Comparison of ENCODE assay signal across 8 cellular contexts in the genomic region with DNA sequence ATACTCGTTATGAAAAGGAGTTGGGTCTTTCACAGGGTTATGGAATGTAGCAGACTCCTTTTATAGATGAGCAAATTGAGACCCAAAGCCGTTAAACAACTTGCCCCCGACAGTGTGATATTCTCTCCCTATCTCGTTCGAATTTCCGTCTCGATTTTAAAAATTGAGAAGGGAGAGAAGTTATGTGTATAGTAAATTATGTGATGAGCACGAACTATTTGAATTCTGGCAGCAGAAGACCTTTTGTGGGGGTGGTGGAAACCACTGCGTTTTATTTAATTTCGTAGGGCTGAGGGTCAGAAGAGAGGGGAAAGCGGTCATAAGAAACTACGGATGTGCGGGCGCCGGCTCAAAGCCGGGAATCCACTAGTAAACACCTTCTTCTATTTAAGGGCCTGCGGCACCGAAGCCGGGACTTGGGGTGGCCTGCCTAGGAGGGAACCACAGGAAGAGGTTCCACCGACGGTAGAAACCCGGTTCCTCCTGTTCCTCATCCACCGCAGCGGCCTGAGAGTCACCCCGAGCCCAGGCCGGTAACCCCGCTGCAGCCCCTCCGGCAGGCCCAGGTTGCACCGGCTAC. TPM values are rescaled to one million over a fixed set of nuclear protein-coding genes. Genes with fewer than 3 reads are reported as not detected.
DNase-seq lines count a peak whose midpoint lies in the region; ATAC-seq and TF ChIP-seq lines count a peak whose summit lies in the region.

No MANE protein-coding gene starts in this region.

- H3K27me3 Mint-ChIP-seq in activated CD4-positive, alpha-beta T cell treated with anti-CD3 and anti-CD28 coated beads for 36 hours: no peaks in the 10 kb centered on the region

- H3K27ac ChIP-seq in liver (ENCODE audit: low read depth in 1 of 2, low read length in 2 of 2): peak overlapping the region; percentile 98 to 99
- H3K27ac ChIP-seq in temporal lobe (ENCODE audit: low read depth, low read length): peak overlapping the region; percentile 100

- no peak for ATAC-seq in activated CD4-positive, alpha-beta T cell treated with anti-CD3 and anti-CD28 coated beads for 36 hours

- no peaks in the 10 kb centered on the region for H3K9me3 Mint-ChIP-seq in activated CD4-positive, alpha-beta T cell treated with anti-CD3 and anti-CD28 coated beads for 36 hours (ENCODE audit: low read depth)

- H3K4me3 ChIP-seq in HFF-Myc (replicated peaks; ENCODE audit: low read depth, low read length) (peak overlapping the region; percentile 91), NT2/D1 (ENCODE audit: insufficient read length, low read depth) (peak overlapping the region; percentile 55), cardiac fibroblast (replicated peaks in 1 of 2; ENCODE audit: low read depth in 2 of 2, low read length in 2 of 2) (peak overlapping the region; percentile 80 to 88), liver (ENCODE audit: low read depth in 1 of 3, low read length in 3 of 3) (peak overlapping the region; percentile 59 to 85 (median 78))

- no peak for TF ChIP-seq RAD21 in liver (IDR thresholded peaks at IDR 0.05)

- intact Hi-C loops in activated CD4-positive, alpha-beta T cell treated with anti-CD3 and anti-CD28 coated beads for 36 hours (cut with DNase I, micrococcal nuclease): loop anchor here (2.0 to 10.0 kb wide), 8 partner anchors 50 to 1228 kb away; a partner anchor contains a TSS

- H3K4me3 Mint-ChIP-seq in activated CD4-positive, alpha-beta T cell treated with anti-CD3 and anti-CD28 coated beads for 36 hours: peak overlapping the region; percentile 90

- peak; percentile 55 for DNase-seq in activated CD4-positive, alpha-beta T cell treated with anti-CD3 and anti-CD28 coated beads for 36 hours
- no peak for DNase-seq in activated CD4-positive, alpha-beta T cell treated with anti-CD3 and anti-CD28 coated beads, Interleukin-2, amount 50 U/mL, for 4 hours
- DNase-seq in HFF-Myc (ENCODE audit: extremely low read depth, low read depth) (no peak), NT2/D1 (ENCODE audit: low read depth, low spot score) (no peak), cardiac fibroblast (ENCODE audit: low read depth in 2 of 2) (peak; percentile 38 to 40), NK-92 (lab: John Stamatoyannopoulos, UW; ENCODE audit: unreplicated experiment) (no peak)

- CTCF ChIA-PET in activated CD4-positive, alpha-beta T cell treated with anti-CD3 and anti-CD28 coated beads for 36 hours (lab: Charles Lee): interaction anchor here (0.5 kb wide), 1 partner anchor 46 kb away, joined by 3 read pairs; no protein-coding TSS in a partner anchor

- H3K9me3 ChIP-seq in NT2/D1 (ENCODE audit: insufficient read depth, low read length) (no peaks in the 10 kb centered on the region), liver (ENCODE audit: control insufficient read depth in 4 of 4, low read length in 3 of 4) (no peaks in the 10 kb centered on the region)

- H3K4me1 ChIP-seq in NT2/D1 (ENCODE audit: insufficient read depth, insufficient read length): peaks cover 2% of the 10 kb centered on the region
- peaks cover 2 to 39% (median 31%) of the 10 kb centered on the region in 4 donors for H3K4me1 ChIP-seq in liver (ENCODE audit: control insufficient read depth in 4 of 4, insufficient read depth in 4 of 4, low read length in 3 of 4)

- WGBS in liver: 4% methylated on average over 29 of the region's 29 CpGs

- POLR2A ChIA-PET in activated CD4-positive, alpha-beta T cell treated with anti-CD3 and anti-CD28 coated beads for 36 hours (lab: Charles Lee): no interaction called here

- H3K9ac ChIP-seq in NT2/D1 (ENCODE audit: insufficient read length, low read depth): peak overlapping the region; percentile 90
- H3K9ac ChIP-seq in liver (ENCODE audit: low read depth in 1 of 2, low read length in 2 of 2): peak overlapping the region; percentile 78 to 86

- peaks cover 32% of the 10 kb centered on the region for H3K36me3 Mint-ChIP-seq in activated CD4-positive, alpha-beta T cell treated with anti-CD3 and anti-CD28 coated beads for 36 hours (ENCODE audit: low read depth)

- peak overlapping the region; percentile 96 for H3K27ac Mint-ChIP-seq in activated CD4-positive, alpha-beta T cell treated with anti-CD3 and anti-CD28 coated beads for 36 hours

- H3K36me3 ChIP-seq in NT2/D1 (ENCODE audit: insufficient read depth, insufficient read length, low read length) (peaks cover 27% of the 10 kb centered on the region), liver (ENCODE audit: control insufficient read depth in 4 of 4, insufficient read depth in 3 of 4, low read depth in 1 of 4, low read length in 3 of 4) (no peaks in the 10 kb centered on the region)

- H3K4me1 Mint-ChIP-seq in activated CD4-positive, alpha-beta T cell treated with anti-CD3 and anti-CD28 coated beads for 36 hours: peaks cover 13% of the 10 kb centered on the region

- H3K27me3 ChIP-seq in NT2/D1 (ENCODE audit: insufficient read depth, insufficient read length) (peaks cover 11% of the 10 kb centered on the region), liver (ENCODE audit: control insufficient read depth in 4 of 4, insufficient read depth in 4 of 4, low read length in 3 of 4) (no peaks in the 10 kb centered on the region)

- TF ChIP-seq CTCF in HFF-Myc (IDR thresholded peaks at IDR 0.05; ENCODE audit: low read depth, low read length, missing control alignments) (no peak), cardiac fibroblast (IDR thresholded peaks at IDR 0.05; ENCODE audit: low read depth, low read length) (no peak), liver (IDR thresholded peaks at IDR 0.05; ENCODE audit: low read depth, low read length, missing input control) (no peak)

TF ChIP-seq in liver, 16 proteins besides CTCF, POLR2A, EP300 and RAD21:
- TF ChIP-seq EGR1 (IDR thresholded peaks at IDR 0.05; ENCODE audit: low read depth in 2 of 2) (no peak), HNF4G (IDR thresholded peaks at IDR 0.05) (no peak)
- TF ChIP-seq, protein P1, sequence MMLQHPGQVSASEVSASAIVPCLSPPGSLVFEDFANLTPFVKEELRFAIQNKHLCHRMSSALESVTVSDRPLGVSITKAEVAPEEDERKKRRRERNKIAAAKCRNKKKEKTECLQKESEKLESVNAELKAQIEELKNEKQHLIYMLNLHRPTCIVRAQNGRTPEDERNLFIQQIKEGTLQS (IDR thresholded peaks at IDR 0.05): no peak
TF ChIP-seq in liver: peak in this region for 0.

RNA-seq across cellular contexts. Expression of a gene that starts 1.5 kb away (rescaled TPM):
- 100 to 1,000 TPM; 118 to 207 TPM for total RNA-seq in activated CD4-positive, alpha-beta T cell treated with anti-CD3 and anti-CD28 coated beads for 36 hours
- total RNA-seq in liver: 100 to 1,000 TPM; 119 to 216 TPM
- 10 to 100 TPM; 48.4 to 52.3 TPM for polyA plus RNA-seq in liver
- 239 TPM for total RNA-seq in temporal lobe

Comparison
In these comparisons a context has a peak if more than half of its experiments do, and no peak if none do; other contexts are left out.
1. DNase-seq: peak in activated CD4-positive, alpha-beta T cell treated with anti-CD3 and anti-CD28 coated beads for 36 hours (single experiment) and cardiac fibroblast (2 of 2); none in activated CD4-positive, alpha-beta T cell treated with anti-CD3 and anti-CD28 coated beads, Interleukin-2, amount 50 U/mL, for 4 hours (0 of 2), HFF-Myc (single experiment), NT2/D1 (single experiment) and NK-92 (single experiment).
2. Peak in every context shown above with its lines, with median percentiles within 50 percentile points of each other: H3K4me3 ChIP-seq.